ENCODE assay signal across 36 cellular contexts in genomic region chr19:37045140-37045539, GRCh38.
"Had no signal": no experiment of that assay in that cellular context is flagged by ENCODE, and none has a peak within 500 bp of the region (broad histone marks: within the 10 kb centered on the region; RNA-seq: fewer than 3 reads in every experiment).

No MANE protein-coding gene starts in this region.

- H3K4me3 ChIP-seq: MG63 had no signal

- H3K36me3 ChIP-seq: MG63 had no signal

- H3K27me3 ChIP-seq: MG63 had no signal

- DNase-seq: Karpas-422, Kasumi-1, MG63, MM.1S, MV-4-11, NCI-H1048, NCI-H1092, NCI-H1092 treated with DMSO at 0.1 percent for 48 hours, NCI-H1105, NCI-H1105 treated with DMSO at 0.1 percent for 48 hours, NCI-H1417, NCI-H1417 treated with DMSO at 0.1 percent for 48 hours, NCI-H1436, NCI-H1436 treated with DMSO at 0.1 percent for 48 hours, NCI-H146, NCI-H1694, NCI-H1694 treated with DMSO at 0.1 percent for 48 hours, NCI-H187, NCI-H187 treated with DMSO at 0.1 percent for 48 hours, NCI-H1930, NCI-H2029, NCI-H2029 treated with DMSO at 0.1 percent for 48 hours, NCI-H2081, NCI-H2081 treated with DMSO at 0.1 percent for 48 hours, NCI-H2107, NCI-H2171, NCI-H2171 treated with DMSO at 0.1 percent for 48 hours, NCI-H2227 treated with DMSO at 0.1 percent for 48 hours, NCI-H226, NCI-H345, NCI-H446, NCI-H446 treated with DMSO at 0.1 percent for 48 hours, NCI-H510A, NCI-H510A treated with DMSO at 0.1 percent for 48 hours, NCI-H524, NCI-H524 treated with DMSO at 0.1 percent for 48 hours had no signal
